10 cellular contexts compared by ENCODE assay signal in the genomic region with DNA sequence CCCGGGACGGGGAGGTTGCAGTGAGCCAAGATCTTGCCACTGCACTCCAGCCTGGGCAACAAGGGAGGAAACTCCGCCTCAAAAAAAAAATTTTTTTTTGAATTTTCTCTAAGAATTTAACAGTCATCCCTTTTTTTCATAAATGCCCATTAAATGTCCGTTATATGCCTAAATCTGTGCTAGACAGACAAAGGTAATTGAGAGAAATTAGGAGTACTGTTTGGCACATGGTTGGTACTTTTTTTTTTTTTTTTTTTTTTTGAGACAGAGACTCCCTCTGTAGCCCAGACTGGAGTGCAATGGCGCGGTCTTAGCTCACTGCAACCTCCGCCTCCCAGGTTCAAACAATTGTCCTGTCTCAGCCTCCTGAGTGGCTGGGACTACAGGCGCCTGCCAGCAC. TPM values are rescaled to one million over a fixed set of nuclear protein-coding genes. Genes with fewer than 3 reads are reported as not detected.
DNase-seq lines count a peak whose midpoint lies in the region; ATAC-seq and TF ChIP-seq lines count a peak whose summit lies in the region.
"Had no signal": no experiment of that assay in that cellular context is flagged by ENCODE, and none has a peak within 500 bp of the region (broad histone marks: within the 10 kb centered on the region; RNA-seq: fewer than 3 reads in every experiment).

No MANE protein-coding gene starts in this region.

- H3K4me3 ChIP-seq in HFF-Myc (replicated peaks; ENCODE audit: low read depth, low read length) (peak overlapping the region; percentile 99), coronary artery (no peak overlapping the region)

- H3K4me3 Mint-ChIP-seq in activated T-helper 17 cell treated with anti-CD3 and anti-CD28 coated beads, Interleukin-2, amount 50 U/mL, for 72 hours = peak overlapping the region; percentile 92

- H3K27me3 Mint-ChIP-seq in activated T-helper 17 cell treated with anti-CD3 and anti-CD28 coated beads, Interleukin-2, amount 50 U/mL, for 72 hours = no peaks in the 10 kb centered on the region

- no peak overlapping the region for H3K27ac Mint-ChIP-seq in activated T-helper 17 cell treated with anti-CD3 and anti-CD28 coated beads, Interleukin-2, amount 50 U/mL, for 72 hours

- no peak for ATAC-seq in activated T-helper 17 cell treated with anti-CD3 and anti-CD28 coated beads, Interleukin-2, amount 50 U/mL, for 72 hours (replicated peaks)

- no peak for DNase-seq in HFF-Myc (ENCODE audit: extremely low read depth, low read depth)
- DNase-seq in mesenteric fat pad (ENCODE audit: low spot score) = peak; percentile 43
- DNase-seq in GDM1 (lab: John Stamatoyannopoulos, UW) = no peak
- DNase-seq in stimulated activated CD4-positive, alpha-beta T cell treated with anti-CD3 and anti-CD28 coated beads, Interleukin-12 subunit alpha, Interleukin-12 subunit beta, amount 100 ng/mL, for 4 hours = no peak
- DNase-seq in coronary artery (ENCODE audit: low spot score) = no peak
- DNase-seq in GM10266 (ENCODE audit: extremely low spot score) = no peak
- DNase-seq: NCI-H1436 had no signal

- TF ChIP-seq CTCF in C4-2B (conservative IDR thresholded peaks at IDR 0.05) (no peak), HFF-Myc (IDR thresholded peaks at IDR 0.05; ENCODE audit: low read depth, low read length, missing control alignments) (no peak), coronary artery (IDR thresholded peaks at IDR 0.05) (no peak), GM10266 (IDR thresholded peaks at IDR 0.05; ENCODE audit: control insufficient read depth, insufficient read depth, low read depth, missing control alignments) (no peak)

- peaks cover 14% of the 10 kb centered on the region for H3K36me3 Mint-ChIP-seq in activated T-helper 17 cell treated with anti-CD3 and anti-CD28 coated beads, Interleukin-2, amount 50 U/mL, for 72 hours (ENCODE audit: low read depth)

- H3K4me1 Mint-ChIP-seq in activated T-helper 17 cell treated with anti-CD3 and anti-CD28 coated beads, Interleukin-2, amount 50 U/mL, for 72 hours = peaks cover 21% of the 10 kb centered on the region

- H3K27ac ChIP-seq in C4-2B (peak overlapping the region; percentile 93), coronary artery (no peak overlapping the region)
- H3K27ac ChIP-seq: Peyer's patch had no signal

- H3K9me3 Mint-ChIP-seq in activated T-helper 17 cell treated with anti-CD3 and anti-CD28 coated beads, Interleukin-2, amount 50 U/mL, for 72 hours = no peaks in the 10 kb centered on the region

RNA-seq across cellular contexts. Expression of gene PCMT1, which starts 1.7 kb away (rescaled TPM):
- 10 to 100 TPM; 48.6 to 89.5 TPM for total RNA-seq in activated T-helper 17 cell treated with anti-CD3 and anti-CD28 coated beads, Interleukin-2, amount 50 U/mL, for 72 hours
- 78.7 TPM for total RNA-seq in mesenteric fat pad

RNA-seq across cellular contexts. Expression of gene NUP43, which starts 4.9 kb away (rescaled TPM):
- total RNA-seq in activated T-helper 17 cell treated with anti-CD3 and anti-CD28 coated beads, Interleukin-2, amount 50 U/mL, for 72 hours = 10 to 100 TPM; 54.6 to 84.8 TPM
- 29.9 TPM for total RNA-seq in mesenteric fat pad

RNA-seq across cellular contexts. Expression of gene LATS1, which starts 33.3 kb away (rescaled TPM):
- 10 to 100 TPM; 21.5 to 27.9 TPM for total RNA-seq in activated T-helper 17 cell treated with anti-CD3 and anti-CD28 coated beads, Interleukin-2, amount 50 U/mL, for 72 hours
- total RNA-seq in mesenteric fat pad = 25.7 TPM
